Comparison of ENCODE assay signal across 8 cellular contexts in genomic region chr3:134312072-134312872, GRCh38.
DNase-seq lines count a peak whose midpoint lies in the region; ATAC-seq, FAIRE-seq and TF ChIP-seq lines count a peak whose summit lies in the region.

No MANE protein-coding gene starts in this region.

- no peak for TF ChIP-seq EP300 in HepG2 (IDR thresholded peaks at IDR 0.05; ENCODE audit: low read depth in 2 of 2, low read length in 2 of 2)
- no peak for TF ChIP-seq EP300 in HepG2 (CRISPR knock-in tag; IDR thresholded peaks at IDR 0.05; ENCODE audit: borderline replicate concordance)
- TF ChIP-seq EP300 in transverse colon (IDR thresholded peaks at IDR 0.05; ENCODE audit: low read depth) = no peak

- BruUV-seq in HepG2 (replicated peaks; lab: Mats Ljungman, UMichigan) = no TSS peak

- H3K9me3 ChIP-seq in cardiac muscle cell (ENCODE audit: low read depth) (no peaks in the 10 kb centered on the region), HepG2 (ENCODE audit: low read length) (no peaks in the 10 kb centered on the region), transverse colon (no peaks in the 10 kb centered on the region)

- POLR2A ChIA-PET in HepG2 (lab: Yijun Ruan, JAX) = interaction anchor here (1.2 to 2.8 kb wide), 3 partner anchors 15 to 61 kb away, joined by 3 to 15 read pairs (median 9); no protein-coding TSS in a partner anchor

- peak in 1 of 2 donors; percentile 75 for DNase-seq in cardiac muscle cell (ENCODE audit: low read depth in 1 of 2, low spot score in 1 of 2)
- DNase-seq in Right ventricle myocardium inferior (ENCODE audit: missing footprints) = no peak
- peak; percentile 59 for DNase-seq in astrocyte of the spinal cord (ENCODE audit: low read depth, low spot score)
- DNase-seq in HepG2 (ENCODE audit: low spot score) = no peak
- DNase-seq in transverse colon = no peak
- DNase-seq in GM10266 (ENCODE audit: extremely low spot score) = no peak
- DNase-seq in COLO668 (lab: John Stamatoyannopoulos, UW; ENCODE audit: unreplicated experiment) = no peak

- H3K36me3 ChIP-seq in cardiac muscle cell = no peaks in the 10 kb centered on the region
- H3K36me3 ChIP-seq in HepG2 (replicated peaks in 1 of 2; ENCODE audit: control insufficient read depth in 1 of 2, insufficient read depth in 2 of 2, low read length in 2 of 2) = no peaks in the 10 kb centered on the region
- no peaks in the 10 kb centered on the region for H3K36me3 ChIP-seq in transverse colon

- TF ChIP-seq RAD21 in HepG2 (CRISPR knock-in tag; IDR thresholded peaks at IDR 0.05) = no peak

- in situ Hi-C loops in astrocyte of the spinal cord (cut with HindIII; ENCODE audit: low sequenced_read_pairs) = no loop called here
- in situ Hi-C loops in HepG2 (cut with HindIII; ENCODE audit: extremely low pct_ligation_motif_present, low pct_unique_long_range_greater_than_20kb) = loop anchor here (5.0 kb wide), 1 partner anchor 60 kb away; the partner anchor contains the start of gene AMOTL2
- in situ Hi-C loops in transverse colon (cut with MboI; ENCODE audit: low pct_ligation_motif_present in 1 of 4, low pct_unique_long_range_greater_than_20kb in 1 of 4, low sequenced_read_pairs in 3 of 4) = loop anchor here in 2 of 4 donors (5.0 to 10.0 kb wide), 2 partner anchors 53 to 65 kb away; no protein-coding TSS in a partner anchor

- TF ChIP-seq POLR2A in HepG2 (IDR thresholded peaks at IDR 0.05; ENCODE audit: insufficient read depth in 1 of 2, low read depth in 2 of 2, low read length in 2 of 2) = no peak
- TF ChIP-seq POLR2A in transverse colon (IDR thresholded peaks at IDR 0.05) = no peak

- peaks cover 4% of the 10 kb centered on the region for H3K4me1 ChIP-seq in cardiac muscle cell (ENCODE audit: low read depth)
- peaks cover 86% of the 10 kb centered on the region for H3K4me1 ChIP-seq in HepG2 (ENCODE audit: insufficient read depth, low read length)
- peaks cover 16 to 65% (median 40%) of the 10 kb centered on the region in 4 donors for H3K4me1 ChIP-seq in transverse colon

- CTCF ChIA-PET in HepG2 (lab: Yijun Ruan, JAX; ENCODE audit: low intra/inter-chr PET ratio, low total read pairs) = interaction anchor here (0.9 kb wide), 1 partner anchor 46 kb away, joined by 3 read pairs; no protein-coding TSS in a partner anchor

- FAIRE-seq in HepG2 (lab: Jason Lieb, UNC) = no peak

- no peaks in the 10 kb centered on the region for H3K79me2 ChIP-seq in HepG2 (ENCODE audit: insufficient read depth, low read length)

- WGBS in HepG2 (ENCODE audit: low lambda C conversion rate) = 90% methylated on average over 20 of the region's 28 CpGs
- WGBS in transverse colon (ENCODE audit: low coverage in 1 of 2), 2 donors = 86% methylated on average over 28 of the region's 28 CpGs; no CpG with 5 or more reads in 1 of the 2 donors

- H3K4me2 ChIP-seq in HepG2 (ENCODE audit: low read depth, low read length) = no peak overlapping the region

- no peak overlapping the region for H3K9ac ChIP-seq in HepG2 (ENCODE audit: insufficient read depth, low read depth, low read length)

- H3K27me3 ChIP-seq in cardiac muscle cell (no peaks in the 10 kb centered on the region), HepG2 (ENCODE audit: control insufficient read depth in 1 of 2, insufficient read depth in 2 of 2, low read length in 2 of 2) (no peaks in the 10 kb centered on the region; a peak in 2 of 5 replicates), transverse colon (no peaks in the 10 kb centered on the region)

- no peak overlapping the region for H3K27ac ChIP-seq in cardiac muscle cell
- no peak overlapping the region for H3K27ac ChIP-seq in HepG2 (ENCODE audit: extremely low read length, insufficient read depth, low read length)
- peak overlapping the region; percentile 77 to 87 (median 82) for H3K27ac ChIP-seq in transverse colon

- no peak overlapping the region for H2AFZ ChIP-seq in HepG2 (ENCODE audit: low read length)

- H3K4me3 ChIP-seq in cardiac muscle cell = no peak overlapping the region
- H3K4me3 ChIP-seq in astrocyte of the spinal cord (ENCODE audit: low read depth, low read length) = no peak overlapping the region
- no peak overlapping the region for H3K4me3 ChIP-seq in HepG2 (replicated peaks in 1 of 3; ENCODE audit: insufficient read depth in 1 of 3, low read depth in 2 of 3, low read length in 3 of 3)
- H3K4me3 ChIP-seq in transverse colon = peak overlapping the region in 2 of 4 donors; percentile 30 to 52

- no peaks in the 10 kb centered on the region for H4K20me1 ChIP-seq in HepG2 (ENCODE audit: insufficient read depth, low read length)

- ATAC-seq in Right ventricle myocardium inferior (no peak), HepG2 (no peak), GM18520 (IDR thresholded peaks at IDR 0.05; ENCODE audit: unreplicated experiment) (no peak)

- peak; percentile 40 for TF ChIP-seq CTCF in cardiac muscle cell (IDR thresholded peaks at IDR 0.05; ENCODE audit: low read depth, low read length)
- peak; percentile 28 for TF ChIP-seq CTCF in astrocyte of the spinal cord (IDR thresholded peaks at IDR 0.05; ENCODE audit: low read depth, low read length)
- no peak for TF ChIP-seq CTCF in HepG2 (CRISPR knock-in tag; IDR thresholded peaks at IDR 0.05)
- no peak for TF ChIP-seq CTCF in transverse colon (IDR thresholded peaks at IDR 0.05)
- no peak for TF ChIP-seq CTCF in GM10266 (IDR thresholded peaks at IDR 0.05; ENCODE audit: control insufficient read depth, insufficient read depth, low read depth, missing control alignments)

- intact Hi-C loops in Right ventricle myocardium inferior (cut with DNase I) = no loop called here
- intact Hi-C loops in HepG2 (cut with micrococcal nuclease; ENCODE audit: unreplicated experiment) = no loop called here
- intact Hi-C loops in transverse colon (cut with DNase I; ENCODE audit: low total_unique reads) = loop anchor here (5.0 kb wide), 1 partner anchor 60 kb away; the partner anchor contains the start of gene AMOTL2

TF ChIP-seq in HepG2, 621 proteins besides CTCF, POLR2A, EP300 and RAD21 (continues in another document):
- TF ChIP-seq, protein P1, sequence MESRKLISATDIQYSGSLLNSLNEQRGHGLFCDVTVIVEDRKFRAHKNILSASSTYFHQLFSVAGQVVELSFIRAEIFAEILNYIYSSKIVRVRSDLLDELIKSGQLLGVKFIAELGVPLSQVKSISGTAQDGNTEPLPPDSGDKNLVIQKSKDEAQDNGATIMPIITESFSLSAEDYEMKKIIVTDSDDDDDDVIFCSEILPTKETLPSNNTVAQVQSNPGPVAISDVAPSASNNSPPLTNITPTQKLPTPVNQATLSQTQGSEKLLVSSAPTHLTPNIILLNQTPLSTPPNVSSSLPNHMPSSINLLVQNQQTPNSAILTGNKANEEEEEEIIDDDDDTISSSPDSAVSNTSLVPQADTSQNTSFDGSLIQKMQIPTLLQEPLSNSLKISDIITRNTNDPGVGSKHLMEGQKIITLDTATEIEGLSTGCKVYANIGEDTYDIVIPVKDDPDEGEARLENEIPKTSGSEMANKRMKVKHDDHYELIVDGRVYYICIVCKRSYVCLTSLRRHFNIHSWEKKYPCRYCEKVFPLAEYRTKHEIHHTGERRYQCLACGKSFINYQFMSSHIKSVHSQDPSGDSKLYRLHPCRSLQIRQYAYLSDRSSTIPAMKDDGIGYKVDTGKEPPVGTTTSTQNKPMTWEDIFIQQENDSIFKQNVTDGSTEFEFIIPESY (CRISPR knock-in tag; IDR thresholded peaks at IDR 0.05) = peak; percentile 85
- TF ChIP-seq CHCHD3 (CRISPR knock-in tag; IDR thresholded peaks at IDR 0.05) = no peak
- TF ChIP-seq, protein P2, sequence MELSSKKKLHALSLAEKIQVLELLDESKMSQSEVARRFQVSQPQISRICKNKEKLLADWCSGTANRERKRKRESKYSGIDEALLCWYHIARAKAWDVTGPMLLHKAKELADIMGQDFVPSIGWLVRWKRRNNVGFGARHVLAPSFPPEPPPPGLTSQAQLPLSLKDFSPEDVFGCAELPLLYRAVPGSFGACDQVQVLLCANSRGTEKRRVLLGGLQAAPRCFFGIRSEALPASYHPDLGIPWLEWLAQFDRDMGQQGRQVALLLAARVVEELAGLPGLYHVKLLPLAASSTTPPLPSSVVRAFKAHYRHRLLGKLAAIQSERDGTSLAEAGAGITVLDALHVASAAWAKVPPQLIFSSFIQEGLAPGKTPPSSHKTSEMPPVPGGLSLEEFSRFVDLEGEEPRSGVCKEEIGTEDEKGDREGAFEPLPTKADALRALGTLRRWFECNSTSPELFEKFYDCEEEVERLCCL (CRISPR knock-in tag; IDR thresholded peaks at IDR 0.05; ENCODE audit: borderline replicate concordance) = no peak
- TF ChIP-seq RFX3 (CRISPR knock-in tag; IDR thresholded peaks at IDR 0.05) = no peak
- no peak for TF ChIP-seq ZNF143 (CRISPR knock-in tag; IDR thresholded peaks at IDR 0.05)
- TF ChIP-seq HNRNPL (IDR thresholded peaks at IDR 0.05; ENCODE audit: low read depth, low read length) = peak; percentile 84; the same call in 1 of the 2 replicates
- peak; percentile 25; the same call in 1 of the 2 replicates for TF ChIP-seq CEBPB (IDR thresholded peaks at IDR 0.05; ENCODE audit: borderline replicate concordance, low read depth, low read length)
- no peak for TF ChIP-seq ZFP62 (CRISPR knock-in tag; IDR thresholded peaks at IDR 0.05)
- TF ChIP-seq TP53 (CRISPR knock-in tag; conservative IDR thresholded peaks at IDR 0.05) = no peak
- TF ChIP-seq, protein P3, sequence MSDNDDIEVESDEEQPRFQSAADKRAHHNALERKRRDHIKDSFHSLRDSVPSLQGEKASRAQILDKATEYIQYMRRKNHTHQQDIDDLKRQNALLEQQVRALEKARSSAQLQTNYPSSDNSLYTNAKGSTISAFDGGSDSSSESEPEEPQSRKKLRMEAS (IDR thresholded peaks at IDR 0.05) = 0 out of 2 replicates have a peak, but pooled peaks have one; percentile 19
- no peak for TF ChIP-seq TBX3 (IDR thresholded peaks at IDR 0.05; ENCODE audit: borderline replicate concordance)
- TF ChIP-seq MZF1 (CRISPR knock-in tag; IDR thresholded peaks at IDR 0.05; ENCODE audit: borderline replicate concordance) = no peak
- no peak for TF ChIP-seq TRIM24 (CRISPR knock-in tag; IDR thresholded peaks at IDR 0.05)
- TF ChIP-seq YEATS2 (CRISPR knock-in tag; IDR thresholded peaks at IDR 0.05; ENCODE audit: borderline replicate concordance) = no peak
- no peak for TF ChIP-seq ZNF326 (CRISPR knock-in tag; IDR thresholded peaks at IDR 0.05; ENCODE audit: borderline replicate concordance)
- no peak for TF ChIP-seq GTF2F1 (IDR thresholded peaks at IDR 0.05; ENCODE audit: low read length)
- TF ChIP-seq ERF (CRISPR knock-in tag; IDR thresholded peaks at IDR 0.05) = no peak
- peak; percentile 49; the same call in 1 of the 2 replicates for TF ChIP-seq ZNF605 (CRISPR knock-in tag; IDR thresholded peaks at IDR 0.05)

Comparison
In these comparisons a context has a peak if more than half of its experiments do, and no peak if none do; other contexts are left out.
1. H3K27ac ChIP-seq: peak in transverse colon (4 of 4); none in cardiac muscle cell (single experiment) and HepG2 (single experiment).
2. CTCF ChIP-seq: peak in cardiac muscle cell (single experiment) and astrocyte of the spinal cord (single experiment); none in HepG2 (single experiment), transverse colon (0 of 5) and GM10266 (single experiment).